In the genomic region with DNA sequence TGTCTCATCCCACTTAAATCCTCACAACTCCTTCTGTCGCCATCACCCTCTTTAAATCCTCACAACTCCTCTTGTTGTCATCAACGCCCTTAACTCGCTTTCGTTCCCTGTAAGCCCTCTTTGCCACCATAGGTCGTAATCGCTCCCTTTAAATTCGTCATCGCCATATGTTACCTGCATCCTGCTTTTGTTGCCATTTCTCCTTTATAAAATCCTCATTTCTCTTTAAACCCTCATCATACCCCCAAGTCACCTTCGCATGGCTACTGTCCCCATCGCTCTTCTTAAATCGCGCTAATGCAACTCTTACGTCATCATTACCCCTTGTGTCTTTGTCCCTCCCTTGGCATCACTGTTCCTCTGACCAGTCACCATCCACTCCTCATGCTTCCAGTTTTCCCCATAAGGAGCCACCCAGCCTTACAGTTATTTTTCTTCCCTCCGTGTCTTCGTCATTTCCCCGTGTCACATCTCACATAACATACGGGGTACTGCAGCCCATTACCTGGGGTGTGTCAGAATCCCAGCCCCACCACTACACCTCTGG, we compare ENCODE assay signal across 1 cellular context.
TF ChIP-seq lines count a peak whose summit lies in the region.

No MANE protein-coding gene starts in this region.

TF ChIP-seq in HepG2, 621 proteins besides CTCF, POLR2A, EP300 and RAD21:
- TF ChIP-seq SALL1 (CRISPR knock-in tag; IDR thresholded peaks at IDR 0.05) (0 out of 2 replicates have a peak, but pooled peaks have one; percentile 18), ELF1 (CRISPR knock-in tag; IDR thresholded peaks at IDR 0.05) (no peak), ZNF18 (CRISPR knock-in tag; IDR thresholded peaks at IDR 0.05; ENCODE audit: insufficient replicate concordance) (peak; percentile 41), ZBTB44 (CRISPR knock-in tag; IDR thresholded peaks at IDR 0.05) (no peak), FOXC1 (CRISPR knock-in tag; IDR thresholded peaks at IDR 0.05; ENCODE audit: borderline replicate concordance) (0 out of 2 replicates have a peak, but pooled peaks have one; percentile 30), NONO (IDR thresholded peaks at IDR 0.05) (no peak), NONO (CRISPR knock-in tag; conservative IDR thresholded peaks at IDR 0.05) (no peak), ATF7 (IDR thresholded peaks at IDR 0.05) (peak; percentile 97), ATF7 (CRISPR knock-in tag; IDR thresholded peaks at IDR 0.05) (no peak), ZNF350 (CRISPR knock-in tag; IDR thresholded peaks at IDR 0.05; ENCODE audit: borderline replicate concordance, low read depth) (no peak), KDM1A (CRISPR knock-in tag; IDR thresholded peaks at IDR 0.05) (no peak), CENPBD1 (CRISPR knock-in tag; IDR thresholded peaks at IDR 0.05; ENCODE audit: borderline replicate concordance, low read depth) (no peak), TARDBP (CRISPR knock-in tag; IDR thresholded peaks at IDR 0.05) (no peak), SP140L (CRISPR knock-in tag; IDR thresholded peaks at IDR 0.05; ENCODE audit: borderline replicate concordance) (no peak), HOXA3 (CRISPR knock-in tag; IDR thresholded peaks at IDR 0.05) (no peak; the same call in 1 of the 2 replicates), ZNF225 (CRISPR knock-in tag; IDR thresholded peaks at IDR 0.05) (no peak), SIN3A (IDR thresholded peaks at IDR 0.05; ENCODE audit: borderline replicate concordance, low read depth, low read length) (0 out of 2 replicates have a peak, but pooled peaks have one; percentile 8), ATF4 (CRISPR knock-in tag; IDR thresholded peaks at IDR 0.05) (peak in 1 of 2 experiments; percentile 41; a peak in 2 of 4 replicates), NBN (conservative IDR thresholded peaks at IDR 0.05) (no peak), DMAP1 (CRISPR knock-in tag; IDR thresholded peaks at IDR 0.05) (no peak), CEBPG (CRISPR knock-in tag; IDR thresholded peaks at IDR 0.05) (peak; percentile 68), EEA1 (CRISPR knock-in tag; IDR thresholded peaks at IDR 0.05; ENCODE audit: borderline replicate concordance) (no peak), CREB1 (IDR thresholded peaks at IDR 0.05) (peak; percentile 94), CREB1 (CRISPR knock-in tag; IDR thresholded peaks at IDR 0.05) (no peak; the same call in none of the 2 replicates), ZNF337 (CRISPR knock-in tag; IDR thresholded peaks at IDR 0.05; ENCODE audit: borderline replicate concordance, low read depth) (no peak), CEBPB (IDR thresholded peaks at IDR 0.05; ENCODE audit: borderline replicate concordance, low read depth, low read length) (peak; percentile 71), ZNF44 (CRISPR knock-in tag; IDR thresholded peaks at IDR 0.05) (no peak), ZNF296 (CRISPR knock-in tag; conservative IDR thresholded peaks at IDR 0.05) (no peak), ZNF572 (CRISPR knock-in tag; IDR thresholded peaks at IDR 0.05) (peak; percentile 71; the same call in 1 of the 2 replicates), ZNF614 (CRISPR knock-in tag; IDR thresholded peaks at IDR 0.05; ENCODE audit: borderline replicate concordance) (no peak), ZBTB21 (CRISPR knock-in tag; IDR thresholded peaks at IDR 0.05) (peak; percentile 58; the same call in 1 of the 2 replicates)
- TF ChIP-seq, protein P1, sequence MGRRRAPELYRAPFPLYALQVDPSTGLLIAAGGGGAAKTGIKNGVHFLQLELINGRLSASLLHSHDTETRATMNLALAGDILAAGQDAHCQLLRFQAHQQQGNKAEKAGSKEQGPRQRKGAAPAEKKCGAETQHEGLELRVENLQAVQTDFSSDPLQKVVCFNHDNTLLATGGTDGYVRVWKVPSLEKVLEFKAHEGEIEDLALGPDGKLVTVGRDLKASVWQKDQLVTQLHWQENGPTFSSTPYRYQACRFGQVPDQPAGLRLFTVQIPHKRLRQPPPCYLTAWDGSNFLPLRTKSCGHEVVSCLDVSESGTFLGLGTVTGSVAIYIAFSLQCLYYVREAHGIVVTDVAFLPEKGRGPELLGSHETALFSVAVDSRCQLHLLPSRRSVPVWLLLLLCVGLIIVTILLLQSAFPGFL (CRISPR knock-in tag; IDR thresholded peaks at IDR 0.05): no peak
- TF ChIP-seq, protein P2, sequence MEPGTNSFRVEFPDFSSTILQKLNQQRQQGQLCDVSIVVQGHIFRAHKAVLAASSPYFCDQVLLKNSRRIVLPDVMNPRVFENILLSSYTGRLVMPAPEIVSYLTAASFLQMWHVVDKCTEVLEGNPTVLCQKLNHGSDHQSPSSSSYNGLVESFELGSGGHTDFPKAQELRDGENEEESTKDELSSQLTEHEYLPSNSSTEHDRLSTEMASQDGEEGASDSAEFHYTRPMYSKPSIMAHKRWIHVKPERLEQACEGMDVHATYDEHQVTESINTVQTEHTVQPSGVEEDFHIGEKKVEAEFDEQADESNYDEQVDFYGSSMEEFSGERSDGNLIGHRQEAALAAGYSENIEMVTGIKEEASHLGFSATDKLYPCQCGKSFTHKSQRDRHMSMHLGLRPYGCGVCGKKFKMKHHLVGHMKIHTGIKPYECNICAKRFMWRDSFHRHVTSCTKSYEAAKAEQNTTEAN (CRISPR knock-in tag; conservative IDR thresholded peaks at IDR 0.05): no peak
